ENCODE assay signal across 1 cellular context in genomic region chr1:27005166-27005530, GRCh38.
A peak's percentile ranks its signal among the peaks of the same experiment; 100 is the strongest.
TF ChIP-seq lines count a peak whose summit lies in the region.

No MANE protein-coding gene starts in this region.

TF ChIP-seq in HepG2, 621 proteins besides CTCF, POLR2A, EP300 and RAD21:
- TF ChIP-seq ZNF761 (CRISPR knock-in tag; conservative IDR thresholded peaks at IDR 0.05) (no peak), KDM2A (CRISPR knock-in tag; IDR thresholded peaks at IDR 0.05; ENCODE audit: borderline replicate concordance, low read depth) (peak; percentile 5; the same call in 1 of the 2 replicates), ZBTB21 (CRISPR knock-in tag; IDR thresholded peaks at IDR 0.05) (no peak), ZNF264 (CRISPR knock-in tag; IDR thresholded peaks at IDR 0.05) (no peak), MNT (IDR thresholded peaks at IDR 0.05) (no peak)
- TF ChIP-seq, protein P1, sequence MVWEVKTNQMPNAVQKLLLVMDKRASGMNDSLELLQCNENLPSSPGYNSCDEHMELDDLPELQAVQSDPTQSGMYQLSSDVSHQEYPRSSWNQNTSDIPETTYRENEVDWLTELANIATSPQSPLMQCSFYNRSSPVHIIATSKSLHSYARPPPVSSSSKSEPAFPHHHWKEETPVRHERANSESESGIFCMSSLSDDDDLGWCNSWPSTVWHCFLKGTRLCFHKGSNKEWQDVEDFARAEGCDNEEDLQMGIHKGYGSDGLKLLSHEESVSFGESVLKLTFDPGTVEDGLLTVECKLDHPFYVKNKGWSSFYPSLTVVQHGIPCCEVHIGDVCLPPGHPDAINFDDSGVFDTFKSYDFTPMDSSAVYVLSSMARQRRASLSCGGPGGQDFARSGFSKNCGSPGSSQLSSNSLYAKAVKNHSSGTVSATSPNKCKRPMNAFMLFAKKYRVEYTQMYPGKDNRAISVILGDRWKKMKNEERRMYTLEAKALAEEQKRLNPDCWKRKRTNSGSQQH (CRISPR knock-in tag; IDR thresholded peaks at IDR 0.05; ENCODE audit: low read depth), result no peak
TF ChIP-seq in HepG2: peak in this region for 1.
